In genomic region chr15:45705510-45706473, GRCh38 we compare ENCODE assay signal across 8 cellular contexts.
DNase-seq lines count a peak whose midpoint lies in the region; ATAC-seq, FAIRE-seq and TF ChIP-seq lines count a peak whose summit lies in the region.

No MANE protein-coding gene starts in this region.

- no peaks in the 10 kb centered on the region for H3K9me2 ChIP-seq in HCT116 (ENCODE audit: insufficient read depth)

- no peaks in the 10 kb centered on the region for H3K79me2 ChIP-seq in HCT116 (ENCODE audit: insufficient read depth, low read length)

- H3K27me3 ChIP-seq in HCT116 (ENCODE audit: insufficient read depth, low read length) (no peaks in the 10 kb centered on the region), MG63 (no peaks in the 10 kb centered on the region), SJCRH30 (peaks cover 11% of the 10 kb centered on the region; the same call in 1 of the 2 replicates), testis (no peaks in the 10 kb centered on the region)

- RAD21 ChIA-PET in HCT116 (lab: Charles Lee; ENCODE audit: low non-redundant PET in 1 of 2, low total read pairs in 2 of 2, uncharacterized antibody in 2 of 2, unreplicated experiment in 2 of 2): interaction anchor here in 1 of 2 experiments (0.7 kb wide), 1 partner anchor 9 kb away, joined by 4 read pairs; no protein-coding TSS in a partner anchor

- CTCF ChIA-PET in HCT116 (lab: Charles Lee): interaction anchor here (0.6 to 1.9 kb wide), 17 partner anchors 9 to 248 kb away, joined by 3 to 18 read pairs (median 4); no protein-coding TSS in a partner anchor
- CTCF ChIA-PET in activated naive CD4-positive, alpha-beta T cell treated with anti-CD3 and anti-CD28 coated beads for 36 hours (lab: Charles Lee): interaction anchor here (0.5 to 2.4 kb wide), 37 partner anchors 8 to 602 kb away, joined by 3 to 15 read pairs (median 4); no protein-coding TSS in a partner anchor

- ATAC-seq in HCT116: peak; percentile 93
- peak; percentile 84 for ATAC-seq in omental fat pad (ENCODE audit: low FRiP score)

- POLR2A ChIA-PET in HCT116 (lab: Charles Lee): interaction anchor here (1.1 kb wide), 1 partner anchor 96 kb away, joined by 4 read pairs; no protein-coding TSS in a partner anchor

- peak; percentile 65 for TF ChIP-seq RAD21 in HCT116 (IDR thresholded peaks at IDR 0.05; ENCODE audit: low read depth)

- WGBS in testis, 2 donors: 1 to 2% methylated on average over 15 of the region's 15 CpGs

- peak; percentile 28 for FAIRE-seq in G401.6 (lab: Jason Lieb, UNC)

- peak overlapping the region; percentile 77 for H3K4me3 Mint-ChIP-seq in activated naive CD4-positive, alpha-beta T cell treated with anti-CD3 and anti-CD28 coated beads for 36 hours

- H3K27ac ChIP-seq in HCT116 (ENCODE audit: low read depth, low read length) (no peak overlapping the region), SJCRH30 (no peak overlapping the region), testis (no peak overlapping the region)

- peaks cover 3% of the 10 kb centered on the region for H3K27me3 Mint-ChIP-seq in activated naive CD4-positive, alpha-beta T cell treated with anti-CD3 and anti-CD28 coated beads for 36 hours (ENCODE audit: low read depth)

- TF ChIP-seq CTCF in HCT116 (IDR thresholded peaks at IDR 0.05 in 2 of 3, conservative IDR thresholded peaks at IDR 0.05 in 1 of 3; ENCODE audit: borderline replicate concordance in 1 of 3, insufficient read depth in 1 of 3, low read depth in 2 of 3, low read length in 2 of 3) (peak; percentile 27 to 85 (median 80); a peak in 4 of 6 replicates), omental fat pad (IDR thresholded peaks at IDR 0.05) (peak in 2 of 3 donors; percentile 48 to 94), testis (IDR thresholded peaks at IDR 0.05) (peak; percentile 85 to 94 (median 93))

- no TSS peak for BruUV-seq in HCT116 (replicated peaks; lab: Mats Ljungman, UMichigan)

- H4K20me1 ChIP-seq in HCT116 (ENCODE audit: insufficient read depth): no peaks in the 10 kb centered on the region

- H3K9ac ChIP-seq in HCT116 (ENCODE audit: low read length): peak overlapping the region; percentile 24; the same call in 1 of the 2 replicates

- H2AFZ ChIP-seq in HCT116 (ENCODE audit: low read depth, low read length, poor library complexity, severe bottlenecking): peak overlapping the region; percentile 99

- H3K4me1 ChIP-seq in HCT116 (ENCODE audit: control insufficient read depth in 1 of 2, insufficient read depth in 2 of 2, low read length in 2 of 2) (peaks cover 0 to 11% of the 10 kb centered on the region in 2 experiments; a peak in 2 of 4 replicates), SJCRH30 (peaks cover 3% of the 10 kb centered on the region; the same call in 1 of the 2 replicates), testis (no peaks in the 10 kb centered on the region)

- H3K36me3 Mint-ChIP-seq in activated naive CD4-positive, alpha-beta T cell treated with anti-CD3 and anti-CD28 coated beads for 36 hours (ENCODE audit: low read depth): no peaks in the 10 kb centered on the region

- intact Hi-C loops in HCT116 (cut with micrococcal nuclease): loop anchor here (2.0 to 5.0 kb wide), 2 partner anchors 85 to 607 kb away; no protein-coding TSS in a partner anchor
- intact Hi-C loops in activated naive CD4-positive, alpha-beta T cell treated with anti-CD3 and anti-CD28 coated beads for 36 hours (cut with micrococcal nuclease): loop anchor here (1.0 to 10.0 kb wide), 7 partner anchors 71 to 1489 kb away; partner anchors contain the start of genes BLOC1S6, SLC30A4 and SQOR
- intact Hi-C loops in testis (cut with DNase I; ENCODE audit: low total_unique reads): no loop called here

- peaks cover 11% of the 10 kb centered on the region for H3K4me1 Mint-ChIP-seq in activated naive CD4-positive, alpha-beta T cell treated with anti-CD3 and anti-CD28 coated beads for 36 hours (ENCODE audit: low read depth)

- H3K4me2 ChIP-seq in HCT116 (ENCODE audit: low read length): peak overlapping the region; percentile 71

- no peaks in the 10 kb centered on the region for H3K9me3 ChIP-seq in HCT116 (ENCODE audit: control insufficient read depth in 1 of 2, insufficient read depth in 1 of 2, low read depth in 1 of 2, low read length in 2 of 2)
- no peaks in the 10 kb centered on the region for H3K9me3 ChIP-seq in MG63
- no peaks in the 10 kb centered on the region for H3K9me3 ChIP-seq in SJCRH30 (replicated peaks)
- H3K9me3 ChIP-seq in testis: no peaks in the 10 kb centered on the region

- H3K4me3 ChIP-seq in HCT116 (replicated peaks in 1 of 2; ENCODE audit: low read depth in 1 of 2, low read length in 2 of 2): peak overlapping the region; percentile 21 to 40
- peak overlapping the region; percentile 50 for H3K4me3 ChIP-seq in MG63
- peak overlapping the region; percentile 53 for H3K4me3 ChIP-seq in SJCRH30
- peak overlapping the region; percentile 17 to 60 for H3K4me3 ChIP-seq in testis

- peak overlapping the region; percentile 48 for H3K27ac Mint-ChIP-seq in activated naive CD4-positive, alpha-beta T cell treated with anti-CD3 and anti-CD28 coated beads for 36 hours

- H3K36me3 ChIP-seq in HCT116 (ENCODE audit: control insufficient read depth in 1 of 2, insufficient read depth in 2 of 2, low read length in 2 of 2): no peaks in the 10 kb centered on the region
- H3K36me3 ChIP-seq in MG63: no peaks in the 10 kb centered on the region
- H3K36me3 ChIP-seq in SJCRH30: no peaks in the 10 kb centered on the region
- no peaks in the 10 kb centered on the region for H3K36me3 ChIP-seq in testis (ENCODE audit: low read depth, missing control alignments)

- peak; percentile 71 for DNase-seq in HCT116 (ENCODE audit: low read depth, low spot score)
- DNase-seq in MG63: peak; percentile 68
- DNase-seq in SJCRH30: peak; percentile 75 to 95
- DNase-seq in activated naive CD4-positive, alpha-beta T cell treated with anti-CD3 and anti-CD28 coated beads for 36 hours: peak; percentile 79
- DNase-seq in glomerular endothelial cell (ENCODE audit: extremely low read depth, low read depth, low spot score): peak; percentile 80
- DNase-seq in omental fat pad (ENCODE audit: low spot score): peak; percentile 62
- peak; percentile 92 for DNase-seq in testis

- H3K9me3 Mint-ChIP-seq in activated naive CD4-positive, alpha-beta T cell treated with anti-CD3 and anti-CD28 coated beads for 36 hours: no peaks in the 10 kb centered on the region

- no peak for TF ChIP-seq POLR2A in HCT116 (IDR thresholded peaks at IDR 0.05; ENCODE audit: borderline replicate concordance, extremely low read depth, insufficient read depth, insufficient read length)
- no peak for TF ChIP-seq POLR2A in testis (IDR thresholded peaks at IDR 0.05)

TF ChIP-seq in HCT116, 20 proteins besides CTCF, POLR2A, EP300 and RAD21 (continues in another document):
- TF ChIP-seq YY1 (IDR thresholded peaks at IDR 0.05; ENCODE audit: extremely low read depth, insufficient replicate concordance, low read depth, low read length) (no peak), REST (IDR thresholded peaks at IDR 0.05; ENCODE audit: low read depth) (no peak), SP1 (IDR thresholded peaks at IDR 0.05; ENCODE audit: low read depth) (no peak), EGR1 (IDR thresholded peaks at IDR 0.05; ENCODE audit: low read depth) (no peak), SRF (IDR thresholded peaks at IDR 0.05; ENCODE audit: low read depth) (no peak), POLR2AphosphoS5 (IDR thresholded peaks at IDR 0.05; ENCODE audit: low read depth, low read length) (no peak), ZFX (IDR thresholded peaks at IDR 0.05) (no peak), SIN3A (IDR thresholded peaks at IDR 0.05; ENCODE audit: low read depth) (no peak), EZH2 (IDR thresholded peaks at IDR 0.05) (no peak), EZH2phosphoT487 (IDR thresholded peaks at IDR 0.05; ENCODE audit: borderline replicate concordance) (no peak)
- TF ChIP-seq, protein P1, sequence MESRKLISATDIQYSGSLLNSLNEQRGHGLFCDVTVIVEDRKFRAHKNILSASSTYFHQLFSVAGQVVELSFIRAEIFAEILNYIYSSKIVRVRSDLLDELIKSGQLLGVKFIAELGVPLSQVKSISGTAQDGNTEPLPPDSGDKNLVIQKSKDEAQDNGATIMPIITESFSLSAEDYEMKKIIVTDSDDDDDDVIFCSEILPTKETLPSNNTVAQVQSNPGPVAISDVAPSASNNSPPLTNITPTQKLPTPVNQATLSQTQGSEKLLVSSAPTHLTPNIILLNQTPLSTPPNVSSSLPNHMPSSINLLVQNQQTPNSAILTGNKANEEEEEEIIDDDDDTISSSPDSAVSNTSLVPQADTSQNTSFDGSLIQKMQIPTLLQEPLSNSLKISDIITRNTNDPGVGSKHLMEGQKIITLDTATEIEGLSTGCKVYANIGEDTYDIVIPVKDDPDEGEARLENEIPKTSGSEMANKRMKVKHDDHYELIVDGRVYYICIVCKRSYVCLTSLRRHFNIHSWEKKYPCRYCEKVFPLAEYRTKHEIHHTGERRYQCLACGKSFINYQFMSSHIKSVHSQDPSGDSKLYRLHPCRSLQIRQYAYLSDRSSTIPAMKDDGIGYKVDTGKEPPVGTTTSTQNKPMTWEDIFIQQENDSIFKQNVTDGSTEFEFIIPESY (IDR thresholded peaks at IDR 0.05; ENCODE audit: extremely low read depth, insufficient replicate concordance, low read length): no peak
